Comparison of ENCODE assay signal across 1 cellular context in genomic region chr15:65188472-65188871, GRCh38. TPM values are rescaled to one million over a fixed set of nuclear protein-coding genes. Genes with fewer than 3 reads are reported as not detected.
"Had no signal": no experiment of that assay in that cellular context is flagged by ENCODE, and none has a peak within 500 bp of the region (broad histone marks: within the 10 kb centered on the region; RNA-seq: fewer than 3 reads in every experiment).

No MANE protein-coding gene starts in this region.

RNA-seq across cellular contexts. Expression of gene CILP, which starts 22.8 kb away (rescaled TPM):
- total RNA-seq: pulmonary artery endothelial cell had no signal
